1 cellular context compared by ENCODE assay signal in genomic region chr2:44918095-44918775, GRCh38.
TF ChIP-seq lines count a peak whose summit lies in the region.

No MANE protein-coding gene starts in this region.

TF ChIP-seq in GM12878, 131 proteins besides CTCF, POLR2A, EP300 and RAD21:
- TF ChIP-seq ZNF207 (IDR thresholded peaks at IDR 0.05; ENCODE audit: borderline replicate concordance), result no peak
- no peak for TF ChIP-seq E4F1 (IDR thresholded peaks at IDR 0.05; ENCODE audit: borderline replicate concordance, partially characterized antibody)
TF ChIP-seq in GM12878: peak in this region for 0.
